In the genomic region with DNA sequence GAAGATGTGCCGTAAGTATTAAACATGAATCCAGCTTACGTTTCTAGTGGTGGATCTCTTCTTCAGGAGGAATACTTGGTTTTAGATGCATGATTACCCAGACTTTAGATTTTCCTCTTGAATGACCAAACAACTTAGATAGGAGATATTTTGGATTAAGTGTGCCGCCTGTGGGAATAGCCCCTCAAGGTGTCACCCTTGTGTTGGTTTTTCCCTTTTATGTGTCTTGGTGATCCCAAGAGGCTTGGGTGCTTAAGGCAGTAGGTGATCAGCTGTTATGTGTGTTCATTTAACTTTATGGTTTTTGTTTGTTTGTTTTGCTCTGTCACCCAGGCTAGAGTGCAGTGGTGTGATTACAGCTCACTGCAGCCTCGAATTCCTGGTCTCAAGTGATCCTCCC, we compare ENCODE assay signal across 31 cellular contexts.
A peak's percentile ranks its signal among the peaks of the same experiment; 100 is the strongest.
DNase-seq lines count a peak whose midpoint lies in the region; ATAC-seq, FAIRE-seq and TF ChIP-seq lines count a peak whose summit lies in the region.
"Had no signal": no experiment of that assay in that cellular context is flagged by ENCODE, and none has a peak within 500 bp of the region (broad histone marks: within the 10 kb centered on the region; RNA-seq: fewer than 3 reads in every experiment).

No MANE protein-coding gene starts in this region.

- peak; percentile 52 for TF ChIP-seq RAD21 in HCT116 (IDR thresholded peaks at IDR 0.05; ENCODE audit: low read depth)

- BruUV-seq in Calu3 (replicated peaks; lab: Mats Ljungman, UMichigan) (no TSS peak), HCT116 (replicated peaks; lab: Mats Ljungman, UMichigan) (no TSS peak), PC-3 (replicated peaks; lab: Mats Ljungman, UMichigan) (no TSS peak)

- H3K9me3 Mint-ChIP-seq in Calu3 (ENCODE audit: low read depth, unreplicated experiment) = no peaks in the 10 kb centered on the region
- H3K9me3 Mint-ChIP-seq: activated naive CD4-positive, alpha-beta T cell treated with anti-CD3 and anti-CD28 coated beads for 36 hours; CD8-positive, alpha-beta T cell; natural killer cell had no signal

- H2AFZ ChIP-seq in HCT116 (ENCODE audit: low read depth, low read length, poor library complexity, severe bottlenecking) = no peak overlapping the region
- no peak overlapping the region for H2AFZ ChIP-seq in PC-3 (ENCODE audit: low read length)
- H2AFZ ChIP-seq in smooth muscle cell (ENCODE audit: low read depth) = no peak overlapping the region

- H3K4me1 Mint-ChIP-seq in Calu3 (ENCODE audit: low read depth, unreplicated experiment) = no peaks in the 10 kb centered on the region
- H3K4me1 Mint-ChIP-seq: natural killer cell, T-helper 17 cell had no signal

- CTCF ChIA-PET in Calu3 (lab: Charles Lee) = no interaction called here
- CTCF ChIA-PET in HCT116 (lab: Charles Lee) = interaction anchor here (0.9 to 1.3 kb wide), 2 partner anchors 9 to 134 kb away, joined by 3 to 5 read pairs; no protein-coding TSS in a partner anchor
- CTCF ChIA-PET in PC-3 (lab: Charles Lee) = interaction anchor here (0.9 kb wide), 1 partner anchor 134 kb away, joined by 3 read pairs; no protein-coding TSS in a partner anchor

- POLR2A ChIA-PET in HCT116 (lab: Charles Lee) = no interaction called here
- POLR2A ChIA-PET in PC-3 (lab: Charles Lee; ENCODE audit: unreplicated experiment) = no interaction called here

- H3K27me3 ChIP-seq in HCT116 (ENCODE audit: insufficient read depth, low read length) (no peaks in the 10 kb centered on the region), PC-3 (ENCODE audit: low read length) (peaks cover 48% of the 10 kb centered on the region), pancreas (no peaks in the 10 kb centered on the region), smooth muscle cell (ENCODE audit: low read depth) (no peaks in the 10 kb centered on the region)
- H3K27me3 ChIP-seq: adrenal gland, BE2C, dorsolateral prefrontal cortex, gastrocnemius medialis, sigmoid colon, tibial nerve had no signal

- H3K27ac ChIP-seq in HCT116 (ENCODE audit: low read depth, low read length) (no peak overlapping the region), PC-3 (ENCODE audit: low read length) (no peak overlapping the region), pancreas (no peak overlapping the region), smooth muscle cell (ENCODE audit: low read depth) (no peak overlapping the region)
- H3K27ac ChIP-seq: adrenal gland, dorsolateral prefrontal cortex, gastrocnemius medialis, prostate gland, sigmoid colon, tibial nerve had no signal

- H3F3A ChIP-seq in PC-3 (ENCODE audit: low read length, unreplicated experiment) = no peaks in the 10 kb centered on the region
- no peaks in the 10 kb centered on the region for H3F3A ChIP-seq in smooth muscle cell (ENCODE audit: low read depth)

- no peak for TF ChIP-seq POLR2A in HCT116 (IDR thresholded peaks at IDR 0.05; ENCODE audit: borderline replicate concordance, extremely low read depth, insufficient read depth, insufficient read length)

- intact Hi-C loops in Calu3 (cut with micrococcal nuclease; ENCODE audit: unreplicated experiment) (loop anchor here (10.0 kb wide), 1 partner anchor 134 kb away; no protein-coding TSS in a partner anchor), HCT116 (cut with micrococcal nuclease) (no loop called here), PC-3 (cut with micrococcal nuclease) (loop anchor here (5.0 kb wide), 1 partner anchor 127 kb away; no protein-coding TSS in a partner anchor), pancreas (cut with DNase I) (no loop called here)

- H3K9me3 ChIP-seq in HCT116 (ENCODE audit: control insufficient read depth in 1 of 2, insufficient read depth in 1 of 2, low read depth in 1 of 2, low read length in 2 of 2) (no peaks in the 10 kb centered on the region), PC-3 (ENCODE audit: low read length) (no peaks in the 10 kb centered on the region), pancreas (no peaks in the 10 kb centered on the region), smooth muscle cell (replicated peaks; ENCODE audit: low read depth) (no peaks in the 10 kb centered on the region)
- H3K9me3 ChIP-seq: adrenal gland, BE2C, gastrocnemius medialis, mucosa of descending colon, prostate gland, sigmoid colon, tibial nerve had no signal

- TF ChIP-seq CTCF in Calu3 (IDR thresholded peaks at IDR 0.05; ENCODE audit: unreplicated experiment) (no peak), HCT116 (IDR thresholded peaks at IDR 0.05 in 2 of 3, conservative IDR thresholded peaks at IDR 0.05 in 1 of 3; ENCODE audit: borderline replicate concordance in 1 of 3, insufficient read depth in 1 of 3, low read depth in 2 of 3, low read length in 2 of 3) (peak in 2 of 3 experiments; percentile 8 to 30; a peak in 1 of 6 replicates), PC-3 (conservative IDR thresholded peaks at IDR 0.05; ENCODE audit: low read depth, low read length) (peak; percentile 30; the same call in 1 of the 2 replicates), fibroblast of pulmonary artery (IDR thresholded peaks at IDR 0.05; ENCODE audit: low read length, missing control alignments) (no peak), pancreas (IDR thresholded peaks at IDR 0.05) (no peak), smooth muscle cell (IDR thresholded peaks at IDR 0.05; ENCODE audit: borderline replicate concordance, insufficient read depth, poor library complexity, severe bottlenecking) (no peak)

- RAD21 ChIA-PET in HCT116 (lab: Charles Lee; ENCODE audit: low non-redundant PET in 1 of 2, low total read pairs in 2 of 2, uncharacterized antibody in 2 of 2, unreplicated experiment in 2 of 2) = no interaction called here

- H3K4me3 Mint-ChIP-seq in Calu3 (ENCODE audit: low read depth, unreplicated experiment) = no peak overlapping the region
- H3K4me3 Mint-ChIP-seq: activated naive CD4-positive, alpha-beta T cell treated with anti-CD3 and anti-CD28 coated beads for 36 hours; CD8-positive, alpha-beta T cell; natural killer cell; T-helper 17 cell had no signal

- H3K9ac ChIP-seq in HCT116 (ENCODE audit: low read length) (no peak overlapping the region), PC-3 (ENCODE audit: low read length) (no peak overlapping the region), smooth muscle cell (ENCODE audit: low read depth) (no peak overlapping the region)

- H4K20me1 ChIP-seq in HCT116 (ENCODE audit: insufficient read depth) = no peaks in the 10 kb centered on the region
- H4K20me1 ChIP-seq in PC-3 (ENCODE audit: low read length) = no peaks in the 10 kb centered on the region
- no peaks in the 10 kb centered on the region for H4K20me1 ChIP-seq in smooth muscle cell (ENCODE audit: low read depth)

- ATAC-seq in HCT116 (peak; percentile 67; the same call in 1 of the 2 replicates), PC-3 (peak; percentile 45; the same call in 1 of the 2 replicates), pancreas (no peak)
- ATAC-seq: CD8-positive, alpha-beta T cell; gastrocnemius medialis; left cardiac atrium; mucosa of descending colon; natural killer cell; T-helper 17 cell had no signal

- H3K4me3 ChIP-seq in HCT116 (replicated peaks in 1 of 2; ENCODE audit: low read depth in 1 of 2, low read length in 2 of 2) (no peak overlapping the region), PC-3 (ENCODE audit: low read length) (no peak overlapping the region), fibroblast of pulmonary artery (replicated peaks; ENCODE audit: low read depth, low read length) (no peak overlapping the region), pancreas (no peak overlapping the region), smooth muscle cell (no peak overlapping the region)
- H3K4me3 ChIP-seq: adrenal gland, dorsolateral prefrontal cortex, gastrocnemius medialis, mucosa of descending colon, prostate gland, sigmoid colon, tibial nerve had no signal

- H3K79me2 ChIP-seq in HCT116 (ENCODE audit: insufficient read depth, low read length) (no peaks in the 10 kb centered on the region), PC-3 (ENCODE audit: low read length) (no peaks in the 10 kb centered on the region), smooth muscle cell (ENCODE audit: low read depth) (no peaks in the 10 kb centered on the region)

- peaks cover 11% of the 10 kb centered on the region for H3K27me3 Mint-ChIP-seq in Calu3 (ENCODE audit: unreplicated experiment)

- no peaks in the 10 kb centered on the region for H3K36me3 ChIP-seq in HCT116 (ENCODE audit: control insufficient read depth in 1 of 2, insufficient read depth in 2 of 2, low read length in 2 of 2)
- no peaks in the 10 kb centered on the region for H3K36me3 ChIP-seq in PC-3 (ENCODE audit: low read depth, low read length)
- no peaks in the 10 kb centered on the region for H3K36me3 ChIP-seq in pancreas
- H3K36me3 ChIP-seq in smooth muscle cell (ENCODE audit: low read depth) = no peaks in the 10 kb centered on the region
- H3K36me3 ChIP-seq: adrenal gland, BE2C, gastrocnemius medialis, prostate gland, sigmoid colon, tibial nerve had no signal

- no peaks in the 10 kb centered on the region for H3K9me2 ChIP-seq in HCT116 (ENCODE audit: insufficient read depth)
- H3K9me2 ChIP-seq in PC-3 (replicated peaks; ENCODE audit: low read length) = no peaks in the 10 kb centered on the region

- no peaks in the 10 kb centered on the region for H3K36me3 Mint-ChIP-seq in Calu3 (ENCODE audit: insufficient read depth, unreplicated experiment)
- H3K36me3 Mint-ChIP-seq: CD8-positive, alpha-beta T cell; natural killer cell had no signal

- H3K4me1 ChIP-seq in HCT116 (ENCODE audit: control insufficient read depth in 1 of 2, insufficient read depth in 2 of 2, low read length in 2 of 2) = no peaks in the 10 kb centered on the region
- no peaks in the 10 kb centered on the region for H3K4me1 ChIP-seq in PC-3 (ENCODE audit: insufficient read depth, low read length)
- H3K4me1 ChIP-seq in pancreas = no peaks in the 10 kb centered on the region
- H3K4me1 ChIP-seq in smooth muscle cell (ENCODE audit: low read depth) = no peaks in the 10 kb centered on the region
- H3K4me1 ChIP-seq: BE2C, gastrocnemius medialis, prostate gland, sigmoid colon, tibial nerve had no signal

- no peak overlapping the region for H3K27ac Mint-ChIP-seq in Calu3 (ENCODE audit: unreplicated experiment)
- H3K27ac Mint-ChIP-seq: activated naive CD4-positive, alpha-beta T cell treated with anti-CD3 and anti-CD28 coated beads for 36 hours; CD8-positive, alpha-beta T cell; natural killer cell had no signal

- DNase-seq in Calu3 = peak; percentile 1
- DNase-seq in HCT116 (ENCODE audit: low read depth, low spot score) = no peak
- DNase-seq in PC-3 = peak; percentile 23
- DNase-seq in fibroblast of pulmonary artery (ENCODE audit: low read depth) = peak; percentile 0
- DNase-seq in SHP77 treated with DMSO at 0.1 percent for 48 hours (lab: John Stamatoyannopoulos, UW) = no peak
- no peak for DNase-seq in pancreas
- no peak for DNase-seq in smooth muscle cell (lab: John Stamatoyannopoulos, UW; ENCODE audit: unreplicated experiment)
- DNase-seq in NCI-H1105 (lab: John Stamatoyannopoulos, UW) = no peak
- DNase-seq: activated CD4-positive, alpha-beta T cell treated with anti-CD3 and anti-CD28 coated beads, Interleukin-2, amount 50 U/mL, for 4 hours; activated naive CD4-positive, alpha-beta T cell treated with anti-CD3 and anti-CD28 coated beads for 36 hours; adrenal gland; BE2C; CD8-positive, alpha-beta T cell; dorsolateral prefrontal cortex; gastrocnemius medialis; KBM-7; left cardiac atrium; MM.1S; mucosa of descending colon; natural killer cell; NCI-H1417; NCI-H2081; NCI-H345; NCI-H774; nucleus accumbens; sigmoid colon; stimulated activated CD4-positive, alpha-beta T cell treated with anti-CD3 and anti-CD28 coated beads, Interleukin-4, amount 100 ng/mL, for 4 hours; T-helper 17 cell had no signal

- H3K4me2 ChIP-seq in HCT116 (ENCODE audit: low read length) (no peak overlapping the region), PC-3 (ENCODE audit: low read length) (no peak overlapping the region), smooth muscle cell (no peak overlapping the region)

- WGBS in pancreas, 2 donors = 82 to 88% methylated on average over 4 of the region's 4 CpGs
- 87% methylated on average over 4 of the region's 4 CpGs for WGBS in smooth muscle cell (ENCODE audit: low lambda C conversion rate)

- no peak for FAIRE-seq in pancreas (lab: Jason Lieb, UNC)
- FAIRE-seq: GM12892 had no signal

Comparison
In these comparisons a context has a peak if more than half of its experiments do, and no peak if none do; other contexts are left out.
1. DNase-seq: peak in Calu3 (single experiment), PC-3 (single experiment) and fibroblast of pulmonary artery (single experiment); none in HCT116 (single experiment), SHP77 treated with DMSO at 0.1 percent for 48 hours (single experiment), pancreas (0 of 6), smooth muscle cell (single experiment) and NCI-H1105 (single experiment).
2. CTCF ChIP-seq: peak in HCT116 (2 of 3) and PC-3 (single experiment); none in Calu3 (single experiment), fibroblast of pulmonary artery (single experiment), pancreas (0 of 4) and smooth muscle cell (single experiment).
3. ATAC-seq: peak in HCT116 (single experiment) and PC-3 (single experiment); none in pancreas (0 of 4).
4. intact Hi-C loops: an anchor here in Calu3 (10.0 kb wide) and PC-3 (5.0 kb wide); none called in HCT116 and pancreas.